2 cellular contexts compared by ENCODE assay signal in genomic region chr22:20931126-20931654, GRCh38.
TF ChIP-seq lines count a peak whose summit lies in the region.

No MANE protein-coding gene starts in this region.

TF ChIP-seq in IMR-90, 13 proteins besides CTCF, POLR2A, EP300 and RAD21:
- TF ChIP-seq RCOR1 (IDR thresholded peaks at IDR 0.05; ENCODE audit: insufficient replicate concordance, low read length), result no peak
- TF ChIP-seq MAZ (IDR thresholded peaks at IDR 0.05; ENCODE audit: borderline replicate concordance, low read depth, low read length), result no peak
- TF ChIP-seq, protein P1, sequence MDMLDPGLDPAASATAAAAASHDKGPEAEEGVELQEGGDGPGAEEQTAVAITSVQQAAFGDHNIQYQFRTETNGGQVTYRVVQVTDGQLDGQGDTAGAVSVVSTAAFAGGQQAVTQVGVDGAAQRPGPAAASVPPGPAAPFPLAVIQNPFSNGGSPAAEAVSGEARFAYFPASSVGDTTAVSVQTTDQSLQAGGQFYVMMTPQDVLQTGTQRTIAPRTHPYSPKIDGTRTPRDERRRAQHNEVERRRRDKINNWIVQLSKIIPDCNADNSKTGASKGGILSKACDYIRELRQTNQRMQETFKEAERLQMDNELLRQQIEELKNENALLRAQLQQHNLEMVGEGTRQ (IDR thresholded peaks at IDR 0.05; ENCODE audit: low read depth, low read length), result no peak
- TF ChIP-seq RFX5 (IDR thresholded peaks at IDR 0.05; ENCODE audit: low read depth, low read length), result no peak
- TF ChIP-seq MAFK (IDR thresholded peaks at IDR 0.05; ENCODE audit: low read depth, low read length), result no peak
- TF ChIP-seq, protein P2, sequence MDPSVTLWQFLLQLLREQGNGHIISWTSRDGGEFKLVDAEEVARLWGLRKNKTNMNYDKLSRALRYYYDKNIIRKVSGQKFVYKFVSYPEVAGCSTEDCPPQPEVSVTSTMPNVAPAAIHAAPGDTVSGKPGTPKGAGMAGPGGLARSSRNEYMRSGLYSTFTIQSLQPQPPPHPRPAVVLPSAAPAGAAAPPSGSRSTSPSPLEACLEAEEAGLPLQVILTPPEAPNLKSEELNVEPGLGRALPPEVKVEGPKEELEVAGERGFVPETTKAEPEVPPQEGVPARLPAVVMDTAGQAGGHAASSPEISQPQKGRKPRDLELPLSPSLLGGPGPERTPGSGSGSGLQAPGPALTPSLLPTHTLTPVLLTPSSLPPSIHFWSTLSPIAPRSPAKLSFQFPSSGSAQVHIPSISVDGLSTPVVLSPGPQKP (IDR thresholded peaks at IDR 0.05; ENCODE audit: borderline replicate concordance, low read depth, low read length), result no peak

TF ChIP-seq in H1, 55 proteins besides CTCF, POLR2A, EP300 and RAD21:
- no peak for TF ChIP-seq RBBP5 (IDR thresholded peaks at IDR 0.05; ENCODE audit: borderline replicate concordance, low read depth, low read length)
- no peak for TF ChIP-seq SIX5 (IDR thresholded peaks at IDR 0.05; ENCODE audit: low read depth, low read length)
